In genomic region chr20:36792422-36792821, GRCh38 we compare ENCODE assay signal across 8 cellular contexts. TPM values are rescaled to one million over a fixed set of nuclear protein-coding genes. Genes with fewer than 3 reads are reported as not detected.
DNase-seq lines count a peak whose midpoint lies in the region; ATAC-seq, FAIRE-seq and TF ChIP-seq lines count a peak whose summit lies in the region.

No MANE protein-coding gene starts in this region.

- TF ChIP-seq EP300 in upper lobe of left lung (IDR thresholded peaks at IDR 0.05) = no peak

- no peak overlapping the region for H3K4me2 ChIP-seq in astrocyte (ENCODE audit: low read length)

- peaks cover 15% of the 10 kb centered on the region for H3K36me3 Mint-ChIP-seq in astrocyte (ENCODE audit: low read depth, unreplicated experiment)

- no peak overlapping the region for H3K9ac ChIP-seq in astrocyte (ENCODE audit: low read length)

- peak; percentile 44 for TF ChIP-seq CTCF in astrocyte (IDR thresholded peaks at IDR 0.05; ENCODE audit: insufficient read depth, low read depth, low read length)
- TF ChIP-seq CTCF in upper lobe of left lung (IDR thresholded peaks at IDR 0.05) = no peak

- H3K9me3 Mint-ChIP-seq in astrocyte (ENCODE audit: unreplicated experiment) = no peaks in the 10 kb centered on the region

- no peaks in the 10 kb centered on the region for H3K4me1 Mint-ChIP-seq in astrocyte (ENCODE audit: low read depth, unreplicated experiment)

- H3K4me1 ChIP-seq in astrocyte (ENCODE audit: insufficient read depth, low read length) = no peaks in the 10 kb centered on the region
- H3K4me1 ChIP-seq in upper lobe of left lung = no peaks in the 10 kb centered on the region

- DNase-seq in NOMO-1 treated with dmso at 0.1 percent for 144 hours (lab: John Stamatoyannopoulos, UW; ENCODE audit: unreplicated experiment) = peak; percentile 12
- DNase-seq in NOMO-1 (lab: John Stamatoyannopoulos, UW; ENCODE audit: unreplicated experiment in 2 of 2) = no peak
- DNase-seq in NCI-H1105 (lab: John Stamatoyannopoulos, UW) = peak; percentile 26
- peak; percentile 69 for DNase-seq in astrocyte (ENCODE audit: low read depth)
- peak; percentile 91 for DNase-seq in kidney tubule cell (ENCODE audit: low spot score)
- no peak for DNase-seq in upper lobe of left lung

- no peak overlapping the region for H3K27ac Mint-ChIP-seq in astrocyte (ENCODE audit: unreplicated experiment)

- peaks cover 10% of the 10 kb centered on the region for H3K79me2 ChIP-seq in astrocyte (ENCODE audit: insufficient read depth, low read length)

- WGBS in upper lobe of left lung, 2 donors = 70 to 77% methylated on average over 3 of the region's 3 CpGs

- FAIRE-seq in astrocyte (lab: Jason Lieb, UNC) = no peak

- H3K9me3 ChIP-seq in astrocyte (ENCODE audit: insufficient read depth, low read depth, low read length) (no peaks in the 10 kb centered on the region), upper lobe of left lung (no peaks in the 10 kb centered on the region)

- H2AFZ ChIP-seq in astrocyte (ENCODE audit: low read depth, low read length) = no peak overlapping the region

- no peak overlapping the region for H3K4me3 Mint-ChIP-seq in astrocyte (ENCODE audit: unreplicated experiment)

- no peaks in the 10 kb centered on the region for H3K27me3 Mint-ChIP-seq in astrocyte (ENCODE audit: low read depth, unreplicated experiment)

- H3K36me3 ChIP-seq in astrocyte (ENCODE audit: insufficient read depth, low read length) (peaks cover 37% of the 10 kb centered on the region), upper lobe of left lung (peaks cover 10 to 61% (median 35%) of the 10 kb centered on the region in 4 donors)

- no peaks in the 10 kb centered on the region for H3K27me3 ChIP-seq in astrocyte (ENCODE audit: insufficient read depth, low read length)
- no peaks in the 10 kb centered on the region for H3K27me3 ChIP-seq in upper lobe of left lung

- ATAC-seq in GM18867 (IDR thresholded peaks at IDR 0.05; ENCODE audit: unreplicated experiment) = no peak
- ATAC-seq in upper lobe of left lung (ENCODE audit: low FRiP score in 2 of 2) = no peak
- ATAC-seq in GM18520 (IDR thresholded peaks at IDR 0.05; ENCODE audit: unreplicated experiment) = no peak

- H4K20me1 ChIP-seq in astrocyte (ENCODE audit: insufficient read depth, low read length) = peaks cover 26% of the 10 kb centered on the region

- no peak for TF ChIP-seq POLR2A in upper lobe of left lung (IDR thresholded peaks at IDR 0.05)

- no peak overlapping the region for H3K27ac ChIP-seq in astrocyte (ENCODE audit: low read depth, low read length)
- no peak overlapping the region for H3K27ac ChIP-seq in upper lobe of left lung

- H3K4me3 ChIP-seq in astrocyte (ENCODE audit: insufficient read depth, low read depth, low read length) (no peak overlapping the region), upper lobe of left lung (no peak overlapping the region)

RNA-seq across cellular contexts. Expression of gene DSN1, which starts 18.9 kb away (rescaled TPM):
- total RNA-seq in astrocyte = 5.8 and 6.1 TPM in 2 replicates
- 10 to 100 TPM in 2 of 6 donors, 1 to 10 TPM in 4; 4.7 to 29.3 (median 7.8) TPM for total RNA-seq in upper lobe of left lung

RNA-seq across cellular contexts. Expression of gene NDRG3, which starts 46.5 kb away (rescaled TPM):
- total RNA-seq in astrocyte (30.4 and 33.1 TPM in 2 replicates), upper lobe of left lung (10 to 100 TPM in 5 of 6 donors, 1 to 10 TPM in 1; 7.8 to 28.7 (median 18.2) TPM)

Comparison
In these comparisons a context has a peak if more than half of its experiments do, and no peak if none do; other contexts are left out.
1. DNase-seq: peak in NOMO-1 treated with dmso at 0.1 percent for 144 hours (single experiment), NCI-H1105 (single experiment), astrocyte (single experiment) and kidney tubule cell (single experiment); none in NOMO-1 (0 of 2) and upper lobe of left lung (0 of 2).